In the genomic region with DNA sequence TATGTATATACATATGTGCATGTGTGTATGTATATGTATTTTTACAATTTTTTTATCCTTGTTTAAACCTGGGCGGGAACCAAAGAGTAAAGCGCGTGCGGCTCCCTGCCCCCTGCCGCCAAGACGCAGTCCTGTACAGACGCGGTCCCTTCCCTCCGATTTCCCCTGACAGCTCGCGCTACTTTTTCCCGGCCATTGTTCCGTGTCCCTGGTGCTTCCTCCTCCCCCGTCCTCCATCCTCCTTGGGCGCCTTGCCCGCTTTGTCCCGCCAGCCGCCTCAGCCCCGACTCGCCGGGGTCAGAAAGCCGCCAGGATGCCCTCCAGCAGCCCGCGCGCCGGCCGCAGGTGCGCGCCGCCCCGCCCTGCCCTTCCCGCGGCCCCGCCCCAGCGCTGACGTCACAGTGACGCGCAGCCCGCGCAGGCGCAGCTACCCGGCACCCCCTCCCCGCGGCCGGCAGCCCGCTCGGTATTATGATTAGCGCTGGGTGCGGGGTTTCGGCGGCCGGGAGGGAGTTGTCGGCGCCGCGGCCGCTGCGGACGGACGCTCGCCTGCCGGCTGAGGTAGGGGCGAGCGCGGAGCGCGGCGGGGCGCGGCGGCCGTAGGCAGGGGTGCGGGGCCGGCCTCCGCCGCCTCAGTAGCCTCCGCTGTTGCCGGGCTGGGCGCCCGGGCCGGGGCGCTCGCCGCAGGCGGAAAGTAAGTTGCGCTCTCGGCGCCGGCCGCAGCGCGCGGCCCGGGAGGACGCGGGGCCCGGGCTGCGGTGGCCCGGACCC, we compare ENCODE assay signal across 1 cellular context.
TF ChIP-seq lines count a peak whose summit lies in the region.

A gene with protein sequence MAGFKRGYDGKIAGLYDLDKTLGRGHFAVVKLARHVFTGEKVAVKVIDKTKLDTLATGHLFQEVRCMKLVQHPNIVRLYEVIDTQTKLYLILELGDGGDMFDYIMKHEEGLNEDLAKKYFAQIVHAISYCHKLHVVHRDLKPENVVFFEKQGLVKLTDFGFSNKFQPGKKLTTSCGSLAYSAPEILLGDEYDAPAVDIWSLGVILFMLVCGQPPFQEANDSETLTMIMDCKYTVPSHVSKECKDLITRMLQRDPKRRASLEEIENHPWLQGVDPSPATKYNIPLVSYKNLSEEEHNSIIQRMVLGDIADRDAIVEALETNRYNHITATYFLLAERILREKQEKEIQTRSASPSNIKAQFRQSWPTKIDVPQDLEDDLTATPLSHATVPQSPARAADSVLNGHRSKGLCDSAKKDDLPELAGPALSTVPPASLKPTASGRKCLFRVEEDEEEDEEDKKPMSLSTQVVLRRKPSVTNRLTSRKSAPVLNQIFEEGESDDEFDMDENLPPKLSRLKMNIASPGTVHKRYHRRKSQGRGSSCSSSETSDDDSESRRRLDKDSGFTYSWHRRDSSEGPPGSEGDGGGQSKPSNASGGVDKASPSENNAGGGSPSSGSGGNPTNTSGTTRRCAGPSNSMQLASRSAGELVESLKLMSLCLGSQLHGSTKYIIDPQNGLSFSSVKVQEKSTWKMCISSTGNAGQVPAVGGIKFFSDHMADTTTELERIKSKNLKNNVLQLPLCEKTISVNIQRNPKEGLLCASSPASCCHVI (plus strand): TSS at position 426 of the 771 bp plus-strand sequence. CDS start 16,664 bp downstream, outside the sequence.

TF ChIP-seq in SK-N-SH, 30 proteins besides CTCF, POLR2A, EP300 and RAD21 (continued from another document):
- TF ChIP-seq GATA2 (CRISPR knock-in tag; IDR thresholded peaks at IDR 0.05): no peak
- TF ChIP-seq, protein P1, sequence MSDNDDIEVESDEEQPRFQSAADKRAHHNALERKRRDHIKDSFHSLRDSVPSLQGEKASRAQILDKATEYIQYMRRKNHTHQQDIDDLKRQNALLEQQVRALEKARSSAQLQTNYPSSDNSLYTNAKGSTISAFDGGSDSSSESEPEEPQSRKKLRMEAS (IDR thresholded peaks at IDR 0.05; ENCODE audit: low read depth): peak; percentile 51; the same call in 1 of the 2 replicates
